Comparison of ENCODE assay signal across 9 cellular contexts in genomic region chr16:31143036-31143888, GRCh38. TPM values are rescaled to one million over a fixed set of nuclear protein-coding genes. Genes with fewer than 3 reads are reported as not detected.
DNase-seq lines count a peak whose midpoint lies in the region; ATAC-seq and TF ChIP-seq lines count a peak whose summit lies in the region.
"Had no signal": no experiment of that assay in that cellular context is flagged by ENCODE, and none has a peak within 500 bp of the region (broad histone marks: within the 10 kb centered on the region; RNA-seq: fewer than 3 reads in every experiment).

No MANE protein-coding gene starts in this region.

- POLR2A ChIA-PET in RWPE1 (lab: Yijun Ruan, JAX; ENCODE audit: low non-redundant PET), result interaction anchor here (1.0 to 1.4 kb wide), 2 partner anchors 26 to 730 kb away, joined by 3 to 15 read pairs; partner anchors contain the start of genes KAT8 and ZNF267

- intact Hi-C loops in gastrocnemius medialis (cut with DNase I; ENCODE audit: low total_unique reads), result loop anchor here (2.0 kb wide), 2 partner anchors 38 to 316 kb away; partner anchors contain the start of gene ARMC5

- in situ Hi-C loops in gastrocnemius medialis (cut with MboI; ENCODE audit: low sequenced_read_pairs in 4 of 4), result no loop called here

- TF ChIP-seq CTCF in RWPE1 (conservative IDR thresholded peaks at IDR 0.05; ENCODE audit: low read depth), result no peak
- no peak for TF ChIP-seq CTCF in gastrocnemius medialis (IDR thresholded peaks at IDR 0.05 in 4 of 5, conservative IDR thresholded peaks at IDR 0.05 in 1 of 5)

- no peak for ATAC-seq in gastrocnemius medialis
- ATAC-seq in HG02610 (IDR thresholded peaks at IDR 0.05; ENCODE audit: unreplicated experiment), result no peak
- ATAC-seq in HG03442 (IDR thresholded peaks at IDR 0.05; ENCODE audit: unreplicated experiment), result no peak
- no peak for ATAC-seq in HG03108 (IDR thresholded peaks at IDR 0.05; ENCODE audit: unreplicated experiment)

- H3K27ac ChIP-seq in RWPE1 (peak overlapping the region; percentile 98), esophagus (ENCODE audit: low read depth in 2 of 2, low read length in 1 of 2) (peak overlapping the region; percentile 96), gastrocnemius medialis (peak overlapping the region; percentile 63 to 88 (median 82))

- CTCF ChIA-PET in RWPE1 (lab: Yijun Ruan, JAX), result interaction anchor here (0.5 to 2.4 kb wide), 22 partner anchors 10 to 310 kb away, joined by 3 to 23 read pairs (median 4); partner anchors contain the start of genes HSD3B7, KAT8 and ZNF668

- no peaks in the 10 kb centered on the region for H3K36me3 ChIP-seq in esophagus (ENCODE audit: control insufficient read depth in 2 of 2, insufficient read depth in 2 of 2, low read length in 1 of 2)
- H3K36me3 ChIP-seq in gastrocnemius medialis, result no peaks in the 10 kb centered on the region

- H3K4me3 ChIP-seq in GM08714 (ENCODE audit: low read length), result peak overlapping the region; percentile 56; the same call in 1 of the 2 replicates
- peak overlapping the region; percentile 39 to 45 for H3K4me3 ChIP-seq in esophagus (ENCODE audit: low read depth in 1 of 2, low read length in 2 of 2)
- H3K4me3 ChIP-seq in gastrocnemius medialis, result peak overlapping the region; percentile 42 to 75 (median 58)

- WGBS in esophagus, 2 donors, result 71 to 74% methylated on average over 25 of the region's 25 CpGs

- no peak for DNase-seq in RWPE1 (ENCODE audit: low spot score)
- peak in 1 of 2 donors; percentile 32 for DNase-seq in gastrocnemius medialis
- DNase-seq in ecto neural progenitor cell (ENCODE audit: low spot score), result no peak

- H3K4me1 ChIP-seq in esophagus (ENCODE audit: control insufficient read depth in 2 of 2, insufficient read depth in 2 of 2, low read length in 1 of 2) (peaks cover 6 to 30% of the 10 kb centered on the region in 2 donors), gastrocnemius medialis (peaks cover 17 to 18% of the 10 kb centered on the region in 2 donors)

- H3K27me3 ChIP-seq in esophagus (ENCODE audit: control insufficient read depth in 1 of 2, insufficient read depth in 2 of 2, low read length in 2 of 2) (no peaks in the 10 kb centered on the region), gastrocnemius medialis (no peaks in the 10 kb centered on the region)

- H3K9me3 ChIP-seq in esophagus (ENCODE audit: control insufficient read depth in 2 of 2, insufficient read depth in 1 of 2, low read depth in 1 of 2, low read length in 1 of 2), result no peaks in the 10 kb centered on the region
- H3K9me3 ChIP-seq in gastrocnemius medialis, result no peaks in the 10 kb centered on the region

- TF ChIP-seq POLR2A in gastrocnemius medialis (IDR thresholded peaks at IDR 0.05), result no peak

RNA-seq across cellular contexts. Expression of gene PRSS36, which starts 6.6 kb away (rescaled TPM):
- 1 to 10 TPM; 1.7 to 2.4 TPM for polyA plus RNA-seq in esophagus
- 1 to 10 TPM in 3 of 4 donors, not detected in 1; 1.0 to 8.1 (median 3.7) TPM for total RNA-seq in gastrocnemius medialis

RNA-seq across cellular contexts. Expression of gene PRSS8, which starts 7.7 kb away (rescaled TPM):
- 100 to 1,000 TPM in 1 of 2 donors, 10 to 100 TPM in 1; 64.3 to 201 TPM for polyA plus RNA-seq in esophagus
- total RNA-seq in gastrocnemius medialis, result 1 to 10 TPM in 1 of 4 donors, under 1 TPM in 1, not detected in 2; 0.24 to 1.2 TPM
- total RNA-seq: LHCN-M2 had no signal

RNA-seq across cellular contexts. Expression of gene KAT8, which starts 25.8 kb away (rescaled TPM):
- 10 to 100 TPM; 28.3 to 33.6 TPM for polyA plus RNA-seq in esophagus
- total RNA-seq in gastrocnemius medialis, result 100 to 1,000 TPM in 1 of 4 donors, 10 to 100 TPM in 3; 44.3 to 102 (median 54.3) TPM

RNA-seq across cellular contexts. Expression of gene BCKDK, which starts 35.1 kb away (rescaled TPM):
- polyA plus RNA-seq in esophagus, result 10 to 100 TPM; 13.0 to 23.1 TPM
- total RNA-seq in gastrocnemius medialis, result 10 to 100 TPM; 24.7 to 68.9 (median 50.9) TPM

RNA-seq across cellular contexts. Expression of gene FUS, which starts 36.7 kb away (rescaled TPM):
- 100 to 1,000 TPM; 134 to 170 TPM for polyA plus RNA-seq in esophagus
- total RNA-seq in gastrocnemius medialis, result 10 to 100 TPM; 20.6 to 45.9 (median 35.1) TPM
